ENCODE assay signal across 1 cellular context in genomic region chr2:190352668-190353536, GRCh38.
A peak's percentile ranks its signal among the peaks of the same experiment; 100 is the strongest.
TF ChIP-seq lines count a peak whose summit lies in the region.

No MANE protein-coding gene starts in this region.

TF ChIP-seq in HepG2, 621 proteins besides CTCF, POLR2A, EP300 and RAD21 (continued from another document and continues in another):
- TF ChIP-seq RXRA (CRISPR knock-in tag; IDR thresholded peaks at IDR 0.05) (peak; percentile 92; the same call in 1 of the 2 replicates), SIN3B (IDR thresholded peaks at IDR 0.05; ENCODE audit: low read length) (peak; percentile 26; the same call in 1 of the 2 replicates), CENPX (CRISPR knock-in tag; IDR thresholded peaks at IDR 0.05) (no peak), FOXK1 (CRISPR knock-in tag; IDR thresholded peaks at IDR 0.05; ENCODE audit: borderline replicate concordance, low read depth) (peak; percentile 93), LCORL (IDR thresholded peaks at IDR 0.05) (peak; percentile 52; the same call in 1 of the 2 replicates), LCORL (CRISPR knock-in tag; IDR thresholded peaks at IDR 0.05) (peak; percentile 99), ZNF331 (CRISPR knock-in tag; IDR thresholded peaks at IDR 0.05) (peak; percentile 98), ZNF260 (CRISPR knock-in tag; IDR thresholded peaks at IDR 0.05; ENCODE audit: borderline replicate concordance, low read depth) (no peak), ZFP90 (CRISPR knock-in tag; IDR thresholded peaks at IDR 0.05; ENCODE audit: borderline replicate concordance) (0 out of 2 replicates have a peak, but pooled peaks have one; percentile 14), YEATS2 (CRISPR knock-in tag; IDR thresholded peaks at IDR 0.05; ENCODE audit: borderline replicate concordance) (peak; percentile 90; the same call in 1 of the 2 replicates), ZNF230 (CRISPR knock-in tag; IDR thresholded peaks at IDR 0.05) (peak; percentile 91; the same call in 1 of the 2 replicates), U2AF1 (optimal IDR thresholded peaks at IDR 0.05; ENCODE audit: low read depth, low read length) (no peak), ZNF749 (CRISPR knock-in tag; IDR thresholded peaks at IDR 0.05; ENCODE audit: borderline replicate concordance) (peak; percentile 92; the same call in 1 of the 2 replicates), HNRNPK (IDR thresholded peaks at IDR 0.05; ENCODE audit: low read depth, low read length, poor library complexity, severe bottlenecking) (no peak), TIGD3 (CRISPR knock-in tag; IDR thresholded peaks at IDR 0.05; ENCODE audit: borderline replicate concordance) (peak; percentile 58; the same call in 1 of the 2 replicates), MEIS2 (CRISPR knock-in tag; IDR thresholded peaks at IDR 0.05) (peak; percentile 99), TCF7 (IDR thresholded peaks at IDR 0.05; ENCODE audit: low read depth) (peak; percentile 95), ZNF710 (CRISPR knock-in tag; IDR thresholded peaks at IDR 0.05; ENCODE audit: borderline replicate concordance) (peak; percentile 98), ZFX (CRISPR knock-in tag; IDR thresholded peaks at IDR 0.05; ENCODE audit: low read depth) (peak; percentile 89), NR2F2 (IDR thresholded peaks at IDR 0.05; ENCODE audit: borderline replicate concordance, low read depth) (peak; percentile 99), ATF7 (IDR thresholded peaks at IDR 0.05) (peak; percentile 52), ATF7 (CRISPR knock-in tag; IDR thresholded peaks at IDR 0.05) (peak; percentile 93), AKAP8 (CRISPR knock-in tag; IDR thresholded peaks at IDR 0.05) (peak; percentile 87; the same call in 1 of the 2 replicates), ZNF549 (CRISPR knock-in tag; IDR thresholded peaks at IDR 0.05) (no peak)
- TF ChIP-seq, protein P1, sequence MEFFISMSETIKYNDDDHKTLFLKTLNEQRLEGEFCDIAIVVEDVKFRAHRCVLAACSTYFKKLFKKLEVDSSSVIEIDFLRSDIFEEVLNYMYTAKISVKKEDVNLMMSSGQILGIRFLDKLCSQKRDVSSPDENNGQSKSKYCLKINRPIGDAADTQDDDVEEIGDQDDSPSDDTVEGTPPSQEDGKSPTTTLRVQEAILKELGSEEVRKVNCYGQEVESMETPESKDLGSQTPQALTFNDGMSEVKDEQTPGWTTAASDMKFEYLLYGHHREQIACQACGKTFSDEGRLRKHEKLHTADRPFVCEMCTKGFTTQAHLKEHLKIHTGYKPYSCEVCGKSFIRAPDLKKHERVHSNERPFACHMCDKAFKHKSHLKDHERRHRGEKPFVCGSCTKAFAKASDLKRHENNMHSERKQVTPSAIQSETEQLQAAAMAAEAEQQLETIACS (CRISPR knock-in tag; IDR thresholded peaks at IDR 0.05): no peak
- TF ChIP-seq, protein P2, sequence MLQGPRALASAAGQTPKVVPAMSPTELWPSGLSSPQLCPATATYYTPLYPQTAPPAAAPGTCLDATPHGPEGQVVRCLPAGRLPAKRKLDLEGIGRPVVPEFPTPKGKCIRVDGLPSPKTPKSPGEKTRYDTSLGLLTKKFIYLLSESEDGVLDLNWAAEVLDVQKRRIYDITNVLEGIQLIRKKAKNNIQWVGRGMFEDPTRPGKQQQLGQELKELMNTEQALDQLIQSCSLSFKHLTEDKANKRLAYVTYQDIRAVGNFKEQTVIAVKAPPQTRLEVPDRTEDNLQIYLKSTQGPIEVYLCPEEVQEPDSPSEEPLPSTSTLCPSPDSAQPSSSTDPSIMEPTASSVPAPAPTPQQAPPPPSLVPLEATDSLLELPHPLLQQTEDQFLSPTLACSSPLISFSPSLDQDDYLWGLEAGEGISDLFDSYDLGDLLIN (CRISPR knock-in tag; IDR thresholded peaks at IDR 0.05; ENCODE audit: borderline replicate concordance): no peak
- TF ChIP-seq, protein P3, sequence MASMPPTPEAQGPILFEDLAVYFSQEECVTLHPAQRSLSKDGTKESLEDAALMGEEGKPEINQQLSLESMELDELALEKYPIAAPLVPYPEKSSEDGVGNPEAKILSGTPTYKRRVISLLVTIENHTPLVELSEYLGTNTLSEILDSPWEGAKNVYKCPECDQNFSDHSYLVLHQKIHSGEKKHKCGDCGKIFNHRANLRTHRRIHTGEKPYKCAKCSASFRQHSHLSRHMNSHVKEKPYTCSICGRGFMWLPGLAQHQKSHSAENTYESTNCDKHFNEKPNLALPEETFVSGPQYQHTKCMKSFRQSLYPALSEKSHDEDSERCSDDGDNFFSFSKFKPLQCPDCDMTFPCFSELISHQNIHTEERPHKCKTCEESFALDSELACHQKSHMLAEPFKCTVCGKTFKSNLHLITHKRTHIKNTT (CRISPR knock-in tag; IDR thresholded peaks at IDR 0.05): no peak
- TF ChIP-seq, protein P4, sequence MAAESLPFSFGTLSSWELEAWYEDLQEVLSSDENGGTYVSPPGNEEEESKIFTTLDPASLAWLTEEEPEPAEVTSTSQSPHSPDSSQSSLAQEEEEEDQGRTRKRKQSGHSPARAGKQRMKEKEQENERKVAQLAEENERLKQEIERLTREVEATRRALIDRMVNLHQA (CRISPR knock-in tag; IDR thresholded peaks at IDR 0.05): no peak
- TF ChIP-seq, protein P5, sequence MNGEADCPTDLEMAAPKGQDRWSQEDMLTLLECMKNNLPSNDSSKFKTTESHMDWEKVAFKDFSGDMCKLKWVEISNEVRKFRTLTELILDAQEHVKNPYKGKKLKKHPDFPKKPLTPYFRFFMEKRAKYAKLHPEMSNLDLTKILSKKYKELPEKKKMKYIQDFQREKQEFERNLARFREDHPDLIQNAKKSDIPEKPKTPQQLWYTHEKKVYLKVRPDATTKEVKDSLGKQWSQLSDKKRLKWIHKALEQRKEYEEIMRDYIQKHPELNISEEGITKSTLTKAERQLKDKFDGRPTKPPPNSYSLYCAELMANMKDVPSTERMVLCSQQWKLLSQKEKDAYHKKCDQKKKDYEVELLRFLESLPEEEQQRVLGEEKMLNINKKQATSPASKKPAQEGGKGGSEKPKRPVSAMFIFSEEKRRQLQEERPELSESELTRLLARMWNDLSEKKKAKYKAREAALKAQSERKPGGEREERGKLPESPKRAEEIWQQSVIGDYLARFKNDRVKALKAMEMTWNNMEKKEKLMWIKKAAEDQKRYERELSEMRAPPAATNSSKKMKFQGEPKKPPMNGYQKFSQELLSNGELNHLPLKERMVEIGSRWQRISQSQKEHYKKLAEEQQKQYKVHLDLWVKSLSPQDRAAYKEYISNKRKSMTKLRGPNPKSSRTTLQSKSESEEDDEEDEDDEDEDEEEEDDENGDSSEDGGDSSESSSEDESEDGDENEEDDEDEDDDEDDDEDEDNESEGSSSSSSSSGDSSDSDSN (CRISPR knock-in tag; IDR thresholded peaks at IDR 0.05): peak; percentile 76; the same call in 1 of the 2 replicates
- TF ChIP-seq, protein P6, sequence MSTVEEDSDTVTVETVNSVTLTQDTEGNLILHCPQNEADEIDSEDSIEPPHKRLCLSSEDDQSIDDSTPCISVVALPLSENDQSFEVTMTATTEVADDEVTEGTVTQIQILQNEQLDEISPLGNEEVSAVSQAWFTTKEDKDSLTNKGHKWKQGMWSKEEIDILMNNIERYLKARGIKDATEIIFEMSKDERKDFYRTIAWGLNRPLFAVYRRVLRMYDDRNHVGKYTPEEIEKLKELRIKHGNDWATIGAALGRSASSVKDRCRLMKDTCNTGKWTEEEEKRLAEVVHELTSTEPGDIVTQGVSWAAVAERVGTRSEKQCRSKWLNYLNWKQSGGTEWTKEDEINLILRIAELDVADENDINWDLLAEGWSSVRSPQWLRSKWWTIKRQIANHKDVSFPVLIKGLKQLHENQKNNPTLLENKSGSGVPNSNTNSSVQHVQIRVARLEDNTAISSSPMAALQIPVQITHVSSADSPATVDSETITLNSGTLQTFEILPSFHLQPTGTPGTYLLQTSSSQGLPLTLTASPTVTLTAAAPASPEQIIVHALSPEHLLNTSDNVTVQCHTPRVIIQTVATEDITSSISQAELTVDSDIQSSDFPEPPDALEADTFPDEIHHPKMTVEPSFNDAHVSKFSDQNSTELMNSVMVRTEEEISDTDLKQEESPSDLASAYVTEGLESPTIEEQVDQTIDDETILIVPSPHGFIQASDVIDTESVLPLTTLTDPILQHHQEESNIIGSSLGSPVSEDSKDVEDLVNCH (CRISPR knock-in tag; IDR thresholded peaks at IDR 0.05): no peak
- TF ChIP-seq, protein P7, sequence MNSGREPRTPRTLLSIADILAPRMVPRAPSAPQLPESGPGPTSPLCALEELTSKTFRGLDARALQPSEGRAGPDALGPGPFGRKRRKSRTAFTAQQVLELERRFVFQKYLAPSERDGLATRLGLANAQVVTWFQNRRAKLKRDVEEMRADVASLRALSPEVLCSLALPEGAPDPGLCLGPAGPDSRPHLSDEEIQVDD (CRISPR knock-in tag; IDR thresholded peaks at IDR 0.05; ENCODE audit: borderline replicate concordance): no peak
- TF ChIP-seq, protein P8, sequence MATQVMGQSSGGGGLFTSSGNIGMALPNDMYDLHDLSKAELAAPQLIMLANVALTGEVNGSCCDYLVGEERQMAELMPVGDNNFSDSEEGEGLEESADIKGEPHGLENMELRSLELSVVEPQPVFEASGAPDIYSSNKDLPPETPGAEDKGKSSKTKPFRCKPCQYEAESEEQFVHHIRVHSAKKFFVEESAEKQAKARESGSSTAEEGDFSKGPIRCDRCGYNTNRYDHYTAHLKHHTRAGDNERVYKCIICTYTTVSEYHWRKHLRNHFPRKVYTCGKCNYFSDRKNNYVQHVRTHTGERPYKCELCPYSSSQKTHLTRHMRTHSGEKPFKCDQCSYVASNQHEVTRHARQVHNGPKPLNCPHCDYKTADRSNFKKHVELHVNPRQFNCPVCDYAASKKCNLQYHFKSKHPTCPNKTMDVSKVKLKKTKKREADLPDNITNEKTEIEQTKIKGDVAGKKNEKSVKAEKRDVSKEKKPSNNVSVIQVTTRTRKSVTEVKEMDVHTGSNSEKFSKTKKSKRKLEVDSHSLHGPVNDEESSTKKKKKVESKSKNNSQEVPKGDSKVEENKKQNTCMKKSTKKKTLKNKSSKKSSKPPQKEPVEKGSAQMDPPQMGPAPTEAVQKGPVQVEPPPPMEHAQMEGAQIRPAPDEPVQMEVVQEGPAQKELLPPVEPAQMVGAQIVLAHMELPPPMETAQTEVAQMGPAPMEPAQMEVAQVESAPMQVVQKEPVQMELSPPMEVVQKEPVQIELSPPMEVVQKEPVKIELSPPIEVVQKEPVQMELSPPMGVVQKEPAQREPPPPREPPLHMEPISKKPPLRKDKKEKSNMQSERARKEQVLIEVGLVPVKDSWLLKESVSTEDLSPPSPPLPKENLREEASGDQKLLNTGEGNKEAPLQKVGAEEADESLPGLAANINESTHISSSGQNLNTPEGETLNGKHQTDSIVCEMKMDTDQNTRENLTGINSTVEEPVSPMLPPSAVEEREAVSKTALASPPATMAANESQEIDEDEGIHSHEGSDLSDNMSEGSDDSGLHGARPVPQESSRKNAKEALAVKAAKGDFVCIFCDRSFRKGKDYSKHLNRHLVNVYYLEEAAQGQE (IDR thresholded peaks at IDR 0.05; ENCODE audit: borderline replicate concordance in 1 of 2, low read depth in 1 of 2, low read length in 2 of 2): peak in 1 of 2 experiments; percentile 78; a peak in 1 of 4 replicates
- TF ChIP-seq, protein P9, sequence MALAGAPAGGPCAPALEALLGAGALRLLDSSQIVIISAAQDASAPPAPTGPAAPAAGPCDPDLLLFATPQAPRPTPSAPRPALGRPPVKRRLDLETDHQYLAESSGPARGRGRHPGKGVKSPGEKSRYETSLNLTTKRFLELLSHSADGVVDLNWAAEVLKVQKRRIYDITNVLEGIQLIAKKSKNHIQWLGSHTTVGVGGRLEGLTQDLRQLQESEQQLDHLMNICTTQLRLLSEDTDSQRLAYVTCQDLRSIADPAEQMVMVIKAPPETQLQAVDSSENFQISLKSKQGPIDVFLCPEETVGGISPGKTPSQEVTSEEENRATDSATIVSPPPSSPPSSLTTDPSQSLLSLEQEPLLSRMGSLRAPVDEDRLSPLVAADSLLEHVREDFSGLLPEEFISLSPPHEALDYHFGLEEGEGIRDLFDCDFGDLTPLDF (CRISPR knock-in tag; IDR thresholded peaks at IDR 0.05): no peak
- TF ChIP-seq, protein P10, sequence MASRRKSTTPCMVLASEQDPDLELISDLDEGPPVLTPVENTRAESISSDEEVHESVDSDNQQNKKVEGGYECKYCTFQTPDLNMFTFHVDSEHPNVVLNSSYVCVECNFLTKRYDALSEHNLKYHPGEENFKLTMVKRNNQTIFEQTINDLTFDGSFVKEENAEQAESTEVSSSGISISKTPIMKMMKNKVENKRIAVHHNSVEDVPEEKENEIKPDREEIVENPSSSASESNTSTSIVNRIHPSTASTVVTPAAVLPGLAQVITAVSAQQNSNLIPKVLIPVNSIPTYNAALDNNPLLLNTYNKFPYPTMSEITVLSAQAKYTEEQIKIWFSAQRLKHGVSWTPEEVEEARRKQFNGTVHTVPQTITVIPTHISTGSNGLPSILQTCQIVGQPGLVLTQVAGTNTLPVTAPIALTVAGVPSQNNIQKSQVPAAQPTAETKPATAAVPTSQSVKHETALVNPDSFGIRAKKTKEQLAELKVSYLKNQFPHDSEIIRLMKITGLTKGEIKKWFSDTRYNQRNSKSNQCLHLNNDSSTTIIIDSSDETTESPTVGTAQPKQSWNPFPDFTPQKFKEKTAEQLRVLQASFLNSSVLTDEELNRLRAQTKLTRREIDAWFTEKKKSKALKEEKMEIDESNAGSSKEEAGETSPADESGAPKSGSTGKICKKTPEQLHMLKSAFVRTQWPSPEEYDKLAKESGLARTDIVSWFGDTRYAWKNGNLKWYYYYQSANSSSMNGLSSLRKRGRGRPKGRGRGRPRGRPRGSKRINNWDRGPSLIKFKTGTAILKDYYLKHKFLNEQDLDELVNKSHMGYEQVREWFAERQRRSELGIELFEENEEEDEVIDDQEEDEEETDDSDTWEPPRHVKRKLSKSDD (CRISPR knock-in tag; IDR thresholded peaks at IDR 0.05; ENCODE audit: low read depth): peak; percentile 94
